ENCODE assay signal across 14 cellular contexts in genomic region chr1:43786975-43787374, GRCh38.
DNase-seq lines count a peak whose midpoint lies in the region; TF ChIP-seq lines count a peak whose summit lies in the region.
"Had no signal": no experiment of that assay in that cellular context is flagged by ENCODE, and none has a peak within 500 bp of the region (broad histone marks: within the 10 kb centered on the region; RNA-seq: fewer than 3 reads in every experiment).

No MANE protein-coding gene starts in this region.

- TF ChIP-seq CTCF in AG09319 (IDR thresholded peaks at IDR 0.05; ENCODE audit: low read depth, low read length) (no peak), foreskin fibroblast (IDR thresholded peaks at IDR 0.05; ENCODE audit: low read depth, low read length) (no peak)

- H3K4me3 ChIP-seq in foreskin fibroblast (ENCODE audit: low read depth in 1 of 2, low read length in 2 of 2): no peak overlapping the region

- in situ Hi-C loops in SK-MEL-5 (cut with HindIII; ENCODE audit: low pct_unique_long_range_greater_than_20kb, low sequenced_read_pairs): no loop called here

- peak; percentile 30 for DNase-seq in AG09319 (ENCODE audit: extremely low read depth, low read depth)
- peak; percentile 15 for DNase-seq in SK-MEL-5 (ENCODE audit: low read depth, low spot score)
- peak; percentile 65 to 81 for DNase-seq in foreskin fibroblast
- peak; percentile 84 for DNase-seq in myocyte (ENCODE audit: low read depth)
- no peak for DNase-seq in ecto neural progenitor cell (ENCODE audit: low spot score)
- no peak for DNase-seq in NCI-H2227 treated with DMSO at 0.1 percent for 48 hours (lab: John Stamatoyannopoulos, UW)
- no peak for DNase-seq in cortex of kidney (lab: John Stamatoyannopoulos, UW)
- no peak for DNase-seq in NCI-H446 treated with DMSO at 0.1 percent for 48 hours (lab: John Stamatoyannopoulos, UW)
- DNase-seq: activated CD8-positive, alpha-beta T cell treated with anti-CD3 and anti-CD28 coated beads, Interleukin-2, amount 10 ng/mL, durations not matched to agents 7 days and 5 days; DMS153; kidney glomerular epithelial cell; NCI-H1436 treated with DMSO at 0.1 percent for 48 hours; NCI-H748 treated with DMSO at 0.1 percent for 48 hours; trophoblast cell had no signal

Comparison
In these comparisons a context has a peak if more than half of its experiments do, and no peak if none do; other contexts are left out.
1. DNase-seq: peak in AG09319 (single experiment), SK-MEL-5 (single experiment), foreskin fibroblast (2 of 2) and myocyte (single experiment); none in ecto neural progenitor cell (single experiment), NCI-H2227 treated with DMSO at 0.1 percent for 48 hours (single experiment), cortex of kidney (single experiment) and NCI-H446 treated with DMSO at 0.1 percent for 48 hours (single experiment).